ENCODE assay signal across 1 cellular context in genomic region chr7:24917510-24918239, GRCh38.
TF ChIP-seq lines count a peak whose summit lies in the region.

No MANE protein-coding gene starts in this region.

TF ChIP-seq in WTC11, 78 proteins besides CTCF, POLR2A, EP300 and RAD21 (continued from another document):
- no peak for TF ChIP-seq USF2 (CRISPR knock-in tag; IDR thresholded peaks at IDR 0.05)
- no peak for TF ChIP-seq NR1H2 (CRISPR knock-in tag; IDR thresholded peaks at IDR 0.05)
- TF ChIP-seq NFE2L1 (CRISPR knock-in tag; IDR thresholded peaks at IDR 0.05): no peak
- no peak for TF ChIP-seq ZNF671 (CRISPR knock-in tag; IDR thresholded peaks at IDR 0.05)
- TF ChIP-seq RORB (CRISPR knock-in tag; IDR thresholded peaks at IDR 0.05): no peak
